Comparison of ENCODE assay signal across 17 cellular contexts in genomic region chr20:9160760-9161159, GRCh38.
DNase-seq lines count a peak whose midpoint lies in the region; ATAC-seq and TF ChIP-seq lines count a peak whose summit lies in the region.
"Had no signal": no experiment of that assay in that cellular context is flagged by ENCODE, and none has a peak within 500 bp of the region (broad histone marks: within the 10 kb centered on the region; RNA-seq: fewer than 3 reads in every experiment).

No MANE protein-coding gene starts in this region.

- CTCF ChIA-PET in activated CD8-positive, alpha-beta T cell treated with anti-CD3 and anti-CD28 coated beads, Interleukin-2, amount 10 ng/mL, durations not matched to agents 7 days and 5 days (lab: Charles Lee): no interaction called here

- intact Hi-C loops in right lobe of liver (cut with DNase I): no loop called here

- ATAC-seq in activated CD8-positive, alpha-beta T cell treated with anti-CD3 and anti-CD28 coated beads, Interleukin-2, amount 10 ng/mL, durations not matched to agents 7 days and 5 days: no peak
- no peak for ATAC-seq in right lobe of liver
- ATAC-seq: HCT116, natural killer cell had no signal

- DNase-seq in AG20443 (ENCODE audit: low spot score) (peak; percentile 13), NCI-H446 treated with DMSO at 0.1 percent for 48 hours (lab: John Stamatoyannopoulos, UW) (peak; percentile 24), fibroblast of peridontal ligament (ENCODE audit: extremely low read depth) (peak; percentile 54), nephron progenitor cell (no peak), cerebellar nuclear complex (lab: John Stamatoyannopoulos, UW) (no peak), HUDEP-2 (lab: John Stamatoyannopoulos, UW; ENCODE audit: unreplicated experiment in 76 of 76) (no peak), right lobe of liver (no peak)
- no peak for DNase-seq in activated CD8-positive, alpha-beta T cell treated with anti-CD3 and anti-CD28 coated beads, Interleukin-2, amount 10 ng/mL, durations not matched to agents 7 days and 5 days
- DNase-seq: activated naive CD8-positive, alpha-beta T cell treated with anti-CD3 and anti-CD28 coated beads for 36 hours; DND-41; natural killer cell; NCI-H524 treated with DMSO at 0.1 percent for 48 hours had no signal

- peaks cover 36% of the 10 kb centered on the region for H3K4me1 Mint-ChIP-seq in nephron progenitor cell
- no peaks in the 10 kb centered on the region for H3K4me1 Mint-ChIP-seq in activated CD8-positive, alpha-beta T cell treated with anti-CD3 and anti-CD28 coated beads, Interleukin-2, amount 10 ng/mL, durations not matched to agents 7 days and 5 days (ENCODE audit: low read depth)
- H3K4me1 Mint-ChIP-seq: activated naive CD8-positive, alpha-beta T cell treated with anti-CD3 and anti-CD28 coated beads for 36 hours; central memory CD8-positive, alpha-beta T cell had no signal

- POLR2A ChIA-PET in activated CD8-positive, alpha-beta T cell treated with anti-CD3 and anti-CD28 coated beads, Interleukin-2, amount 10 ng/mL, durations not matched to agents 7 days and 5 days (lab: Charles Lee): interaction anchor here (0.7 kb wide), 1 partner anchor 68 kb away, joined by 3 read pairs; no protein-coding TSS in a partner anchor

- no peaks in the 10 kb centered on the region for H3K27me3 Mint-ChIP-seq in nephron progenitor cell (ENCODE audit: low read depth, poor library complexity)
- H3K27me3 Mint-ChIP-seq in activated CD8-positive, alpha-beta T cell treated with anti-CD3 and anti-CD28 coated beads, Interleukin-2, amount 10 ng/mL, durations not matched to agents 7 days and 5 days (ENCODE audit: low read depth): peaks cover 4% of the 10 kb centered on the region
- H3K27me3 Mint-ChIP-seq: central memory CD8-positive, alpha-beta T cell had no signal

- no peak overlapping the region for H3K27ac ChIP-seq in right lobe of liver

- H3K9me3 Mint-ChIP-seq in nephron progenitor cell: no peaks in the 10 kb centered on the region
- no peaks in the 10 kb centered on the region for H3K9me3 Mint-ChIP-seq in activated CD8-positive, alpha-beta T cell treated with anti-CD3 and anti-CD28 coated beads, Interleukin-2, amount 10 ng/mL, durations not matched to agents 7 days and 5 days (ENCODE audit: insufficient read depth)
- H3K9me3 Mint-ChIP-seq: activated naive CD8-positive, alpha-beta T cell treated with anti-CD3 and anti-CD28 coated beads for 36 hours; stimulated activated naive CD8-positive, alpha-beta T cell treated with anti-CD3 and anti-CD28 coated beads, Interleukin-15, Interleukin-2, amounts not matched to agents 100 ng/mL and 50 ng/mL, for 24 hours; T-helper 1 cell treated with Interleukin-12 subunit alpha and Interleukin-12 subunit beta and Interleukin-4 antibody, amounts not matched to agents 30 μg/mL and 1 μg/mL, for 36 hours had no signal

- no peaks in the 10 kb centered on the region for H3K9me3 ChIP-seq in right lobe of liver

- H3K36me3 Mint-ChIP-seq in nephron progenitor cell (ENCODE audit: low read depth): peaks cover 9% of the 10 kb centered on the region
- no peaks in the 10 kb centered on the region for H3K36me3 Mint-ChIP-seq in activated CD8-positive, alpha-beta T cell treated with anti-CD3 and anti-CD28 coated beads, Interleukin-2, amount 10 ng/mL, durations not matched to agents 7 days and 5 days (ENCODE audit: low read depth)
- H3K36me3 Mint-ChIP-seq: activated naive CD8-positive, alpha-beta T cell treated with anti-CD3 and anti-CD28 coated beads for 36 hours; natural killer cell had no signal

- no peak for TF ChIP-seq CTCF in nephron progenitor cell (IDR thresholded peaks at IDR 0.05)
- TF ChIP-seq CTCF in right lobe of liver (IDR thresholded peaks at IDR 0.05): no peak

- TF ChIP-seq POLR2A in right lobe of liver (IDR thresholded peaks at IDR 0.05): no peak

- no peaks in the 10 kb centered on the region for H3K27me3 ChIP-seq in right lobe of liver

- H3K36me3 ChIP-seq in right lobe of liver: no peaks in the 10 kb centered on the region

- no peak overlapping the region for H3K4me3 Mint-ChIP-seq in nephron progenitor cell
- H3K4me3 Mint-ChIP-seq in activated CD8-positive, alpha-beta T cell treated with anti-CD3 and anti-CD28 coated beads, Interleukin-2, amount 10 ng/mL, durations not matched to agents 7 days and 5 days: no peak overlapping the region
- H3K4me3 Mint-ChIP-seq: activated naive CD8-positive, alpha-beta T cell treated with anti-CD3 and anti-CD28 coated beads for 36 hours; central memory CD8-positive, alpha-beta T cell; natural killer cell; stimulated activated naive CD8-positive, alpha-beta T cell treated with anti-CD3 and anti-CD28 coated beads, Interleukin-15, Interleukin-2, amounts not matched to agents 100 ng/mL and 50 ng/mL, for 24 hours; T-helper 1 cell treated with Interleukin-12 subunit alpha and Interleukin-12 subunit beta and Interleukin-4 antibody, amounts not matched to agents 30 μg/mL and 1 μg/mL, for 36 hours had no signal

- H3K4me3 ChIP-seq in right lobe of liver: no peak overlapping the region
- H3K4me3 ChIP-seq: skin epidermis had no signal

- H3K27ac Mint-ChIP-seq in nephron progenitor cell: peak overlapping the region; percentile 79
- H3K27ac Mint-ChIP-seq in activated CD8-positive, alpha-beta T cell treated with anti-CD3 and anti-CD28 coated beads, Interleukin-2, amount 10 ng/mL, durations not matched to agents 7 days and 5 days: no peak overlapping the region
- H3K27ac Mint-ChIP-seq: activated naive CD8-positive, alpha-beta T cell treated with anti-CD3 and anti-CD28 coated beads for 36 hours; natural killer cell; stimulated activated naive CD8-positive, alpha-beta T cell treated with anti-CD3 and anti-CD28 coated beads, Interleukin-15, Interleukin-2, amounts not matched to agents 100 ng/mL and 50 ng/mL, for 24 hours; T-helper 1 cell treated with Interleukin-12 subunit alpha and Interleukin-12 subunit beta and Interleukin-4 antibody, amounts not matched to agents 30 μg/mL and 1 μg/mL, for 36 hours had no signal

- WGBS in right lobe of liver (ENCODE audit: insufficient coverage, low coverage, low lambda C conversion rate, missing lambda C conversion rate): 31% methylated on average over 1 of the region's 2 CpGs

- no peaks in the 10 kb centered on the region for H3K4me1 ChIP-seq in right lobe of liver

Comparison
In these comparisons a context has a peak if more than half of its experiments do, and no peak if none do; other contexts are left out.
1. DNase-seq: peak in AG20443 (single experiment), NCI-H446 treated with DMSO at 0.1 percent for 48 hours (single experiment) and fibroblast of peridontal ligament (single experiment); none in nephron progenitor cell (single experiment), cerebellar nuclear complex (0 of 2), activated CD8-positive, alpha-beta T cell treated with anti-CD3 and anti-CD28 coated beads, Interleukin-2, amount 10 ng/mL, durations not matched to agents 7 days and 5 days (single experiment), HUDEP-2 (0 of 76) and right lobe of liver (0 of 3).